ENCODE assay signal across 1 cellular context in the genomic region with DNA sequence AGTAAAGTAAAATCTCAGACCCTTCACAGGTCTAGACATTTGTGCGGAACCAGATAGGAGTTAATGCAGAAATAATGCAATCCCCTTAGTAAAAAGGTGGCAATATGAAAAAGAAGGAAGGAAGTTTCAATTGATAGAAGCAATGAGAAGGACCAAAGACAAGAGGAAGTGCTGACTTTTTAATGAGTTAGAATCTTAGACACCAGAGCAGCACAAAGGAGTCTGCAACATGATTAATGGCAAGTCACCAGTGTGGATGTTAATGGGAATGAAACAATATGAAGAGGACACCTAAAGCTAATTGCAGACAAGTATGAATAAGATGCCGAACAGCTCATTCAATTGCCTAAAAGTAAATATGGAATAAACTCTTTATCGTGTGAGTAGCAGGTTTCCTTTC.
TF ChIP-seq lines count a peak whose summit lies in the region.

No MANE protein-coding gene starts in this region.

TF ChIP-seq in K562, 482 proteins besides CTCF, POLR2A, EP300 and RAD21 (continued from another document):
- TF ChIP-seq MEIS2 (IDR thresholded peaks at IDR 0.05; ENCODE audit: partially characterized antibody) = peak; percentile 70
- TF ChIP-seq ZBTB43 (CRISPR knock-in tag; IDR thresholded peaks at IDR 0.05) = no peak
- no peak for TF ChIP-seq PBX2 (CRISPR knock-in tag; IDR thresholded peaks at IDR 0.05; ENCODE audit: low read depth)
- TF ChIP-seq PBX2 (tag; conservative IDR thresholded peaks at IDR 0.05; ENCODE audit: low read depth) = peak; percentile 60
- peak; percentile 55; the same call in 1 of the 2 replicates for TF ChIP-seq SPI1 (IDR thresholded peaks at IDR 0.05; ENCODE audit: borderline replicate concordance, low read depth, low read length)
- TF ChIP-seq SNIP1 (IDR thresholded peaks at IDR 0.05; ENCODE audit: low read depth) = no peak
TF ChIP-seq in K562: peak in this region for 4.
